In genomic region chr20:1870792-1871550, GRCh38 we compare ENCODE assay signal across 11 cellular contexts. TPM values are rescaled to one million over a fixed set of nuclear protein-coding genes. Genes with fewer than 3 reads are reported as not detected.
DNase-seq lines count a peak whose midpoint lies in the region; ATAC-seq and TF ChIP-seq lines count a peak whose summit lies in the region.
"Had no signal": no experiment of that assay in that cellular context is flagged by ENCODE, and none has a peak within 500 bp of the region (broad histone marks: within the 10 kb centered on the region; RNA-seq: fewer than 3 reads in every experiment).

No MANE protein-coding gene starts in this region.

- H3K4me1 Mint-ChIP-seq in IgD-negative memory B cell = peaks cover 18 to 32% (median 24%) of the 10 kb centered on the region in 3 donors
- H3K4me1 Mint-ChIP-seq: stimulated activated effector memory CD8-positive, alpha-beta T cell treated with anti-CD3 and anti-CD28 coated beads, Interleukin-12 subunit alpha, Interleukin-12 subunit beta, amount 100 ng/mL, for 72 hours had no signal

- in situ Hi-C loops in GM13977 (cut with MboI; ENCODE audit: low pct_unique_long_range_greater_than_20kb, low sequenced_read_pairs, unreplicated experiment) = no loop called here

- peak overlapping the region in 3 of 4 donors; percentile 0 to 38 (median 5) for H3K4me3 Mint-ChIP-seq in IgD-negative memory B cell
- H3K4me3 Mint-ChIP-seq: stimulated activated effector memory CD8-positive, alpha-beta T cell treated with anti-CD3 and anti-CD28 coated beads, Interleukin-12 subunit alpha, Interleukin-12 subunit beta, amount 100 ng/mL, for 72 hours had no signal

- H3K9me3 Mint-ChIP-seq in IgD-negative memory B cell = no peaks in the 10 kb centered on the region
- H3K9me3 Mint-ChIP-seq: stimulated activated effector memory CD8-positive, alpha-beta T cell treated with anti-CD3 and anti-CD28 coated beads, Interleukin-12 subunit alpha, Interleukin-12 subunit beta, amount 100 ng/mL, for 72 hours had no signal

- TF ChIP-seq CTCF in GM13977 (IDR thresholded peaks at IDR 0.05; ENCODE audit: extremely low read depth, insufficient read depth, missing control alignments) = peak; percentile 13

- DNase-seq in GM13977 (ENCODE audit: low spot score) (peak; percentile 61), head of caudate nucleus (no peak), D341Med (ENCODE audit: low spot score) (no peak), NCI-H69 (lab: John Stamatoyannopoulos, UW) (no peak)
- DNase-seq: foreskin melanocyte, NCI-H774 had no signal

- H3K27ac Mint-ChIP-seq in IgD-negative memory B cell = peak overlapping the region; percentile 4 to 91 (median 87)
- H3K27ac Mint-ChIP-seq: stimulated activated effector memory CD8-positive, alpha-beta T cell treated with anti-CD3 and anti-CD28 coated beads, Interleukin-12 subunit alpha, Interleukin-12 subunit beta, amount 100 ng/mL, for 72 hours had no signal

- ATAC-seq in GM21825 (IDR thresholded peaks at IDR 0.05; ENCODE audit: unreplicated experiment) (peak; percentile 65), esophagus mucosa (peak; percentile 15), GM21737 (IDR thresholded peaks at IDR 0.05; ENCODE audit: unreplicated experiment) (no peak)

- no peaks in the 10 kb centered on the region for H3K36me3 Mint-ChIP-seq in IgD-negative memory B cell
- H3K36me3 Mint-ChIP-seq: stimulated activated effector memory CD8-positive, alpha-beta T cell treated with anti-CD3 and anti-CD28 coated beads, Interleukin-12 subunit alpha, Interleukin-12 subunit beta, amount 100 ng/mL, for 72 hours had no signal

- intact Hi-C loops in head of caudate nucleus (cut with DNase I) = no loop called here

- peaks cover 8% of the 10 kb centered on the region for H3K27me3 Mint-ChIP-seq in IgD-negative memory B cell

RNA-seq across cellular contexts. Expression of gene SIRPA, which starts 24.2 kb away (rescaled TPM):
- polyA plus RNA-seq in IgD-negative memory B cell = 0.26 TPM
- total RNA-seq in esophagus mucosa = 15.1 TPM
